In genomic region chr1:22420456-22421053, GRCh38 we compare ENCODE assay signal across 8 cellular contexts. TPM values are rescaled to one million over a fixed set of nuclear protein-coding genes. Genes with fewer than 3 reads are reported as not detected.
A peak's percentile ranks its signal among the peaks of the same experiment; 100 is the strongest.
DNase-seq lines count a peak whose midpoint lies in the region; ATAC-seq, FAIRE-seq and TF ChIP-seq lines count a peak whose summit lies in the region.

No MANE protein-coding gene starts in this region.

- TF ChIP-seq POLR2A in thyroid gland (IDR thresholded peaks at IDR 0.05) = no peak

- H3K9ac ChIP-seq in OCI-LY3 (ENCODE audit: low read length) (no peak overlapping the region), neural progenitor cell (no peak overlapping the region)

- H3K79me2 ChIP-seq in OCI-LY3 (ENCODE audit: low read length) (no peaks in the 10 kb centered on the region), neural progenitor cell (ENCODE audit: low read depth) (no peaks in the 10 kb centered on the region)

- H3F3A ChIP-seq in neural progenitor cell (ENCODE audit: low read depth) = no peaks in the 10 kb centered on the region

- H4K20me1 ChIP-seq in OCI-LY3 (ENCODE audit: insufficient read depth, low read length) (no peaks in the 10 kb centered on the region), neural progenitor cell (ENCODE audit: low read depth) (no peaks in the 10 kb centered on the region)

- H3K36me3 ChIP-seq in OCI-LY3 (replicated peaks; ENCODE audit: low read depth, low read length) (no peaks in the 10 kb centered on the region), neural progenitor cell (no peaks in the 10 kb centered on the region), thyroid gland (no peaks in the 10 kb centered on the region)

- no peak for ATAC-seq in HG03378 (IDR thresholded peaks at IDR 0.05; ENCODE audit: unreplicated experiment)

- TF ChIP-seq CTCF in D721Med (IDR thresholded peaks at IDR 0.05; ENCODE audit: insufficient read depth, missing control alignments) = peak; percentile 99
- TF ChIP-seq CTCF in OCI-LY3 (IDR thresholded peaks at IDR 0.05; ENCODE audit: low read depth, low read length) = peak; percentile 73
- TF ChIP-seq CTCF in neural progenitor cell (IDR thresholded peaks at IDR 0.05) = peak; percentile 83
- TF ChIP-seq CTCF in thyroid gland (IDR thresholded peaks at IDR 0.05) = peak; percentile 42 to 97 (median 82)

- 42 to 51% methylated on average over 15 of the region's 15 CpGs for WGBS in thyroid gland, 2 donors

- H3K27me3 Mint-ChIP-seq in neural progenitor cell (ENCODE audit: insufficient read depth, low read depth) = peaks cover 11% of the 10 kb centered on the region

- H2AFZ ChIP-seq in OCI-LY3 (ENCODE audit: low read depth, low read length) (no peak overlapping the region), neural progenitor cell (replicated peaks) (no peak overlapping the region)

- H3K4me1 ChIP-seq in OCI-LY3 (ENCODE audit: low read length) (peaks cover 9% of the 10 kb centered on the region), neural progenitor cell (no peaks in the 10 kb centered on the region), thyroid gland (peaks cover 0 to 6% of the 10 kb centered on the region in 2 donors)

- H3K27ac ChIP-seq in OCI-LY3 (ENCODE audit: low read length) = no peak overlapping the region
- H3K27ac ChIP-seq in neural progenitor cell = no peak overlapping the region
- H3K27ac ChIP-seq in thyroid gland = no peak overlapping the region

- DNase-seq in D721Med (ENCODE audit: insufficient read length, low spot score) (peak; percentile 64), KG1 (lab: John Stamatoyannopoulos, UW) (peak; percentile 22), fibroblast of the conjunctiva (ENCODE audit: low read depth) (peak; percentile 72), neural progenitor cell (ENCODE audit: low spot score) (peak; percentile 89), thyroid gland (peak; percentile 85 to 88)
- peak; percentile 73 to 75 for DNase-seq in activated T-cell treated with anti-CD3 and anti-CD28 coated beads, Interleukin-2, amount 50 U/mL, for 48 hours

- H3K4me2 ChIP-seq in OCI-LY3 (ENCODE audit: low read length) = peak overlapping the region; percentile 37
- H3K4me2 ChIP-seq in neural progenitor cell = no peak overlapping the region

- no peak for FAIRE-seq in D721Med (lab: Jason Lieb, UNC)

- no peaks in the 10 kb centered on the region for H3K36me3 Mint-ChIP-seq in neural progenitor cell

- no peaks in the 10 kb centered on the region for H3K9me3 ChIP-seq in OCI-LY3 (ENCODE audit: insufficient read depth, low read length)
- no peaks in the 10 kb centered on the region for H3K9me3 ChIP-seq in neural progenitor cell (ENCODE audit: low read depth)
- no peaks in the 10 kb centered on the region for H3K9me3 ChIP-seq in thyroid gland

- intact Hi-C loops in thyroid gland (cut with DNase I) = loop anchor here (1.0 kb wide), 1 partner anchor 222 kb away; no protein-coding TSS in a partner anchor

- peaks cover 26% of the 10 kb centered on the region for H3K4me1 Mint-ChIP-seq in neural progenitor cell

- H3K4me3 Mint-ChIP-seq in neural progenitor cell = no peak overlapping the region

- H3K4me3 ChIP-seq in OCI-LY3 (ENCODE audit: low read length) (no peak overlapping the region), neural progenitor cell (no peak overlapping the region), thyroid gland (replicated peaks in 1 of 3) (no peak overlapping the region)

- H3K27ac Mint-ChIP-seq in neural progenitor cell = no peak overlapping the region

- H3K9me3 Mint-ChIP-seq in neural progenitor cell = no peaks in the 10 kb centered on the region

- H3K27me3 ChIP-seq in OCI-LY3 (ENCODE audit: low read depth, low read length) (peaks cover 18% of the 10 kb centered on the region), neural progenitor cell (peaks cover 6% of the 10 kb centered on the region), thyroid gland (no peaks in the 10 kb centered on the region)

RNA-seq across cellular contexts. Expression of gene ZBTB40, which starts 31.1 kb away (rescaled TPM):
- total RNA-seq in neural progenitor cell (ENCODE audit: low replicate concordance) = 14.9 and 15.7 TPM in 2 replicates
- total RNA-seq in thyroid gland = 10 to 100 TPM; 18.7 to 30.1 (median 23.8) TPM

Comparison
In these comparisons a context has a peak if more than half of its experiments do, and no peak if none do; other contexts are left out.
1. DNase-seq: peak in every context shown above with its lines; median percentile 89 in neural progenitor cell; 86 in thyroid gland; 74 in activated T-cell treated with anti-CD3 and anti-CD28 coated beads, Interleukin-2, amount 50 U/mL, for 48 hours; 72 in fibroblast of the conjunctiva; 64 in D721Med; 22 in KG1.